In genomic region chr2:172735646-172736418, GRCh38 we compare ENCODE assay signal across 8 cellular contexts. TPM values are rescaled to one million over a fixed set of nuclear protein-coding genes. Genes with fewer than 3 reads are reported as not detected.
A peak's percentile ranks its signal among the peaks of the same experiment; 100 is the strongest.
DNase-seq lines count a peak whose midpoint lies in the region; ATAC-seq and TF ChIP-seq lines count a peak whose summit lies in the region.

TSS of gene RAPGEF4 (plus strand) at chr2:172735845. CDS start at chr2:172735984, 139 bp downstream.

- POLR2A ChIA-PET in HEK293 (lab: Yijun Ruan, JAX) = no interaction called here

- no peaks in the 10 kb centered on the region for H3K4me1 Mint-ChIP-seq in stimulated activated effector memory CD8-positive, alpha-beta T cell treated with anti-CD3 and anti-CD28 coated beads, Interleukin-12 subunit alpha, Interleukin-12 subunit beta, amount 100 ng/mL, for 72 hours

- H3K27ac ChIP-seq in HEK293 (ENCODE audit: extremely low read depth, low read depth, low read length) = peak within 1 kb of the TSS; percentile 64; the same call in 1 of the 2 replicates
- no peak within 1 kb of the TSS for H3K27ac ChIP-seq in adrenal gland
- no peak within 1 kb of the TSS for H3K27ac ChIP-seq in iPS-18a (ENCODE audit: low read length)

- TF ChIP-seq POLR2A in adrenal gland (IDR thresholded peaks at IDR 0.05) = no peak

- no peaks in the 10 kb centered on the region for H3K9me3 Mint-ChIP-seq in stimulated activated effector memory CD8-positive, alpha-beta T cell treated with anti-CD3 and anti-CD28 coated beads, Interleukin-12 subunit alpha, Interleukin-12 subunit beta, amount 100 ng/mL, for 72 hours

- peak within 1 kb of the TSS; percentile 68 for H3K9ac ChIP-seq in iPS-18a (ENCODE audit: low read length)

- H3K9me3 ChIP-seq in HEK293 (ENCODE audit: control insufficient read depth, insufficient read depth, low read depth, low read length) = no peaks in the 10 kb centered on the region
- no peaks in the 10 kb centered on the region for H3K9me3 ChIP-seq in adrenal gland (replicated peaks in 1 of 3)
- H3K9me3 ChIP-seq in iPS-18a (ENCODE audit: control insufficient read depth, low read depth, low read length) = no peaks in the 10 kb centered on the region

- no peak for DNase-seq in AG09309 (ENCODE audit: low read depth)
- peak in 1 of 7 donors; percentile 2 for DNase-seq in adrenal gland
- no peak for DNase-seq in stimulated activated effector memory CD8-positive, alpha-beta T cell treated with anti-CD3 and anti-CD28 coated beads, Interleukin-12 subunit alpha, Interleukin-12 subunit beta, amount 100 ng/mL, for 72 hours (ENCODE audit: low spot score in 2 of 2)
- DNase-seq in Ammon's horn (ENCODE audit: low spot score) = no peak
- DNase-seq in medulla oblongata (ENCODE audit: extremely low spot score) = no peak
- DNase-seq in NAMALWA (ENCODE audit: low spot score) = no peak

- H3K27ac Mint-ChIP-seq in stimulated activated effector memory CD8-positive, alpha-beta T cell treated with anti-CD3 and anti-CD28 coated beads, Interleukin-12 subunit alpha, Interleukin-12 subunit beta, amount 100 ng/mL, for 72 hours = no peak within 1 kb of the TSS

- H3K36me3 ChIP-seq in HEK293 (ENCODE audit: control insufficient read depth in 2 of 2, insufficient read depth in 1 of 2, low read length in 2 of 2) (no peaks in the 10 kb centered on the region), adrenal gland (replicated peaks in 1 of 2) (no peaks in the 10 kb centered on the region), iPS-18a (ENCODE audit: control insufficient read depth, low read depth, low read length) (no peaks in the 10 kb centered on the region)

- intact Hi-C loops in adrenal gland (cut with DNase I) = no loop called here

- H3K27me3 ChIP-seq in adrenal gland = peaks cover 19% of the 10 kb centered on the region
- peaks cover 41% of the 10 kb centered on the region for H3K27me3 ChIP-seq in iPS-18a (ENCODE audit: control insufficient read depth, insufficient read depth, low read length)

- peak within 1 kb of the TSS; percentile 40 for H3K4me3 ChIP-seq in AG09309 (ENCODE audit: control insufficient read depth, low read depth, low read length)
- H3K4me3 ChIP-seq in HEK293 (ENCODE audit: low read depth, low read length) = peak within 1 kb of the TSS; percentile 67
- H3K4me3 ChIP-seq in adrenal gland = peak within 1 kb of the TSS in 2 of 4 donors; percentile 9 to 63
- H3K4me3 ChIP-seq in iPS-18a (ENCODE audit: low read length) = peak within 1 kb of the TSS; percentile 76

- no peaks in the 10 kb centered on the region for H3K36me3 Mint-ChIP-seq in stimulated activated effector memory CD8-positive, alpha-beta T cell treated with anti-CD3 and anti-CD28 coated beads, Interleukin-12 subunit alpha, Interleukin-12 subunit beta, amount 100 ng/mL, for 72 hours

- H3K4me1 ChIP-seq in HEK293 (ENCODE audit: control insufficient read depth, insufficient read depth, low read length) (no peaks in the 10 kb centered on the region), adrenal gland (replicated peaks in 1 of 2) (peaks cover 11 to 14% of the 10 kb centered on the region in 2 donors), iPS-18a (ENCODE audit: control insufficient read depth, low read depth, low read length) (no peaks in the 10 kb centered on the region)

- CTCF ChIA-PET in HEK293 (lab: Yijun Ruan, JAX) = interaction anchor here (0.7 to 1.6 kb wide), 4 partner anchors 31 to 272 kb away, joined by 3 to 7 read pairs (median 4); no protein-coding TSS in a partner anchor

- ATAC-seq in stimulated activated effector memory CD8-positive, alpha-beta T cell treated with anti-CD3 and anti-CD28 coated beads, Interleukin-12 subunit alpha, Interleukin-12 subunit beta, amount 100 ng/mL, for 72 hours = peak; percentile 16

- H3K4me3 Mint-ChIP-seq in stimulated activated effector memory CD8-positive, alpha-beta T cell treated with anti-CD3 and anti-CD28 coated beads, Interleukin-12 subunit alpha, Interleukin-12 subunit beta, amount 100 ng/mL, for 72 hours = peak within 1 kb of the TSS; percentile 11

- no peak for TF ChIP-seq CTCF in AG09309 (IDR thresholded peaks at IDR 0.05; ENCODE audit: control insufficient read depth, insufficient read depth, low read depth, low read length, missing control alignments)
- TF ChIP-seq CTCF in HEK293 (tag by site-specific recombination; IDR thresholded peaks at IDR 0.05) = no peak
- no peak for TF ChIP-seq CTCF in adrenal gland (IDR thresholded peaks at IDR 0.05)

- 0 to 4% (median 1%) methylated on average over 4 to 88 of the region's 88 CpGs for WGBS in adrenal gland, 4 donors

TF ChIP-seq in HEK293, 187 proteins besides CTCF, POLR2A, EP300 and RAD21 (continues in another document):
- TF ChIP-seq ZBTB26 (tag by site-specific recombination; optimal IDR thresholded peaks at IDR 0.05) (peak; percentile 34), MEIS1 (CRISPR knock-in tag; IDR thresholded peaks at IDR 0.05; ENCODE audit: borderline replicate concordance) (no peak), ZNF335 (tag by site-specific recombination; conservative IDR thresholded peaks at IDR 0.05) (peak; percentile 71), ZNF658 (tag by site-specific recombination; IDR thresholded peaks at IDR 0.05) (no peak), ZNF23 (tag by site-specific recombination; IDR thresholded peaks at IDR 0.05; ENCODE audit: borderline replicate concordance) (no peak), ZBTB11 (tag by site-specific recombination; conservative IDR thresholded peaks at IDR 0.05; ENCODE audit: low read depth) (no peak), ZNF664 (tag by site-specific recombination; IDR thresholded peaks at IDR 0.05) (no peak), GLIS2 (tag by site-specific recombination; IDR thresholded peaks at IDR 0.05) (peak; percentile 52; the same call in 1 of the 2 replicates), ZBTB48 (tag by site-specific recombination; IDR thresholded peaks at IDR 0.05) (0 out of 2 replicates have a peak, but pooled peaks have one; percentile 21), ATF2 (tag by site-specific recombination; IDR thresholded peaks at IDR 0.05; ENCODE audit: low read depth) (no peak), SCRT1 (tag by site-specific recombination; IDR thresholded peaks at IDR 0.05; ENCODE audit: borderline replicate concordance) (no peak), ZNF426 (tag by site-specific recombination; IDR thresholded peaks at IDR 0.05) (no peak), ZNF366 (tag by site-specific recombination; conservative IDR thresholded peaks at IDR 0.05) (no peak)

RNA-seq across cellular contexts. Expression of gene RAPGEF4, which starts in this region (rescaled TPM):
- 100 to 1,000 TPM in 6 of 8 donors, 10 to 100 TPM in 2; 64.1 to 288 (median 171) TPM for total RNA-seq in adrenal gland
- polyA plus RNA-seq in adrenal gland = 10 to 100 TPM; 24.8 to 81.5 (median 60.3) TPM
